Comparison of ENCODE assay signal across 8 cellular contexts in genomic region chr19:56403261-56403660, GRCh38. TPM values are rescaled to one million over a fixed set of nuclear protein-coding genes. Genes with fewer than 3 reads are reported as not detected.
DNase-seq lines count a peak whose midpoint lies in the region; ATAC-seq, FAIRE-seq and TF ChIP-seq lines count a peak whose summit lies in the region.

No MANE protein-coding gene starts in this region.

- TF ChIP-seq EP300 in upper lobe of left lung (IDR thresholded peaks at IDR 0.05): no peak

- peaks cover 20% of the 10 kb centered on the region for H3K79me2 ChIP-seq in astrocyte (ENCODE audit: insufficient read depth, low read length)

- H3K9me3 Mint-ChIP-seq in Caco-2 (ENCODE audit: unreplicated experiment) (peaks cover 71% of the 10 kb centered on the region), astrocyte (ENCODE audit: unreplicated experiment) (peaks cover 59% of the 10 kb centered on the region)

- no peak for TF ChIP-seq POLR2A in upper lobe of left lung (IDR thresholded peaks at IDR 0.05)

- H3K9me3 ChIP-seq in Caco-2 (peaks cover 52% of the 10 kb centered on the region), astrocyte (ENCODE audit: insufficient read depth, low read depth, low read length) (peaks cover 35% of the 10 kb centered on the region), lung (ENCODE audit: control insufficient read depth in 2 of 2, insufficient read depth in 1 of 2, low read length in 1 of 2) (peaks cover 0 to 17% of the 10 kb centered on the region in 2 donors), upper lobe of left lung (peaks cover 8 to 51% (median 46%) of the 10 kb centered on the region in 4 donors)

- H3K9ac ChIP-seq in astrocyte (ENCODE audit: low read length): peak overlapping the region; percentile 91

- 21 to 32% methylated on average over 9 of the region's 9 CpGs for WGBS in lung, 2 donors
- 21 to 34% methylated on average over 9 of the region's 9 CpGs for WGBS in upper lobe of left lung, 2 donors

- no peak for DNase-seq in Caco-2
- peak; percentile 30 for DNase-seq in astrocyte (ENCODE audit: low read depth)
- DNase-seq in lung (ENCODE audit: low spot score): no peak
- no peak for DNase-seq in upper lobe of left lung
- DNase-seq in ecto neural progenitor cell (ENCODE audit: low spot score): no peak

- H3K4me1 ChIP-seq in Caco-2 (no peaks in the 10 kb centered on the region), astrocyte (ENCODE audit: insufficient read depth, low read length) (peaks cover 12% of the 10 kb centered on the region), lung (ENCODE audit: control insufficient read depth in 2 of 2, insufficient read depth in 2 of 2, low read length in 2 of 2) (peaks cover 0 to 10% of the 10 kb centered on the region in 2 donors), upper lobe of left lung (peaks cover 8 to 12% (median 11%) of the 10 kb centered on the region in 4 donors)

- H3K27me3 ChIP-seq in Caco-2 (replicated peaks; ENCODE audit: control insufficient read depth, insufficient read depth, low read length) (no peaks in the 10 kb centered on the region), astrocyte (ENCODE audit: insufficient read depth, low read length) (no peaks in the 10 kb centered on the region), lung (ENCODE audit: control insufficient read depth, insufficient read depth) (no peaks in the 10 kb centered on the region), upper lobe of left lung (no peaks in the 10 kb centered on the region)

- POLR2A ChIA-PET in Caco-2 (lab: Charles Lee): no interaction called here

- TF ChIP-seq CTCF in Caco-2 (IDR thresholded peaks at IDR 0.05; ENCODE audit: insufficient read depth in 1 of 2, low read depth in 1 of 2, low read length in 1 of 2, severe bottlenecking in 1 of 2, unreplicated experiment in 1 of 2) (no peak), astrocyte (IDR thresholded peaks at IDR 0.05; ENCODE audit: insufficient read depth, low read depth, low read length) (no peak), lung (IDR thresholded peaks at IDR 0.05; ENCODE audit: control extremely low read depth, extremely low read depth) (no peak), upper lobe of left lung (IDR thresholded peaks at IDR 0.05) (no peak)

- H3K36me3 Mint-ChIP-seq in Caco-2 (ENCODE audit: insufficient read depth, unreplicated experiment) (no peaks in the 10 kb centered on the region), astrocyte (ENCODE audit: low read depth, unreplicated experiment) (peaks cover 64% of the 10 kb centered on the region)

- H3K36me3 ChIP-seq in Caco-2 (ENCODE audit: control insufficient read depth, insufficient read depth, low read length) (no peaks in the 10 kb centered on the region), astrocyte (ENCODE audit: insufficient read depth, low read length) (peaks cover 12% of the 10 kb centered on the region), lung (ENCODE audit: control insufficient read depth in 2 of 2, insufficient read depth in 2 of 2, low read length in 2 of 2) (peaks cover 4 to 13% of the 10 kb centered on the region in 2 donors), upper lobe of left lung (peaks cover 0 to 24% (median 17%) of the 10 kb centered on the region in 4 donors)

- H3K4me1 Mint-ChIP-seq in Caco-2 (ENCODE audit: low read depth, unreplicated experiment) (no peaks in the 10 kb centered on the region), astrocyte (ENCODE audit: low read depth, unreplicated experiment) (peaks cover 9% of the 10 kb centered on the region)

- ATAC-seq in HG03460 (IDR thresholded peaks at IDR 0.05; ENCODE audit: unreplicated experiment): peak; percentile 10
- no peak for ATAC-seq in lung (ENCODE audit: insufficient read depth, low FRiP score)
- ATAC-seq in upper lobe of left lung (ENCODE audit: low FRiP score in 2 of 2): no peak
- ATAC-seq in GM21825 (IDR thresholded peaks at IDR 0.05; ENCODE audit: unreplicated experiment): no peak
- ATAC-seq in GM21526 (IDR thresholded peaks at IDR 0.05; ENCODE audit: low FRiP score, unreplicated experiment): no peak

- CTCF ChIA-PET in Caco-2 (lab: Charles Lee): no interaction called here

- H4K20me1 ChIP-seq in astrocyte (ENCODE audit: insufficient read depth, low read length): no peaks in the 10 kb centered on the region

- BruUV-seq in Caco-2 (replicated peaks; lab: Mats Ljungman, UMichigan): no TSS peak

- peak overlapping the region; percentile 94 for H3K27ac ChIP-seq in astrocyte (ENCODE audit: low read depth, low read length)
- H3K27ac ChIP-seq in lung (ENCODE audit: low read depth in 1 of 2, low read length in 1 of 2): peak overlapping the region; percentile 35 to 80
- peak overlapping the region; percentile 95 to 99 (median 98) for H3K27ac ChIP-seq in upper lobe of left lung

- H3K27me3 Mint-ChIP-seq in Caco-2 (ENCODE audit: insufficient read depth, unreplicated experiment): no peaks in the 10 kb centered on the region
- H3K27me3 Mint-ChIP-seq in astrocyte (ENCODE audit: low read depth, unreplicated experiment): no peaks in the 10 kb centered on the region

- H2AFZ ChIP-seq in astrocyte (ENCODE audit: low read depth, low read length): peak overlapping the region; percentile 99

- peak overlapping the region; percentile 23 for H3K4me3 Mint-ChIP-seq in Caco-2 (ENCODE audit: unreplicated experiment)
- H3K4me3 Mint-ChIP-seq in astrocyte (ENCODE audit: unreplicated experiment): peak overlapping the region; percentile 90

- H3K27ac Mint-ChIP-seq in Caco-2 (ENCODE audit: unreplicated experiment): no peak overlapping the region
- H3K27ac Mint-ChIP-seq in astrocyte (ENCODE audit: unreplicated experiment): peak overlapping the region; percentile 87

- FAIRE-seq in astrocyte (lab: Jason Lieb, UNC): no peak

- intact Hi-C loops in Caco-2 (cut with micrococcal nuclease; ENCODE audit: unreplicated experiment): no loop called here

- peak overlapping the region; percentile 94 for H3K4me2 ChIP-seq in astrocyte (ENCODE audit: low read length)

- H3K4me3 ChIP-seq in Caco-2 (ENCODE audit: low read depth, low read length) (no peak overlapping the region), astrocyte (ENCODE audit: insufficient read depth, low read depth, low read length) (peak overlapping the region; percentile 97), lung (no peak overlapping the region), upper lobe of left lung (peak overlapping the region; percentile 62 to 88 (median 74))

RNA-seq across cellular contexts. Expression of gene ZNF583, which starts 0.9 kb away (rescaled TPM):
- total RNA-seq in Caco-2 (2022) (not detected in 2 replicates), astrocyte (6.4 and 8.1 TPM in 2 replicates), lung (1 to 10 TPM; 4.7 to 9.1 TPM), upper lobe of left lung (10 to 100 TPM in 1 of 6 donors, 1 to 10 TPM in 5; 3.7 to 21.5 (median 6.9) TPM)
- polyA plus RNA-seq in lung: 1 to 10 TPM; 1.3 to 2.2 TPM

RNA-seq across cellular contexts. Expression of gene ZNF582, which starts 9.9 kb away (rescaled TPM):
- total RNA-seq in Caco-2 (2022) (not detected in 2 replicates), astrocyte (3.6 and 4.9 TPM in 2 replicates), lung (1 to 10 TPM; 2.9 to 4.4 TPM), upper lobe of left lung (10 to 100 TPM in 1 of 6 donors, 1 to 10 TPM in 5; 2.1 to 11.9 (median 2.7) TPM)
- 1 to 10 TPM; 2.5 to 3.1 TPM for polyA plus RNA-seq in lung

Comparison
In these comparisons a context has a peak if more than half of its experiments do, and no peak if none do; other contexts are left out.
1. H3K4me3 ChIP-seq: peak in astrocyte (single experiment) and upper lobe of left lung (4 of 4); none in Caco-2 (single experiment) and lung (single experiment).
2. Peak in every context shown above with its lines, with median percentiles within 50 percentile points of each other: H3K27ac ChIP-seq.